In the genomic region with DNA sequence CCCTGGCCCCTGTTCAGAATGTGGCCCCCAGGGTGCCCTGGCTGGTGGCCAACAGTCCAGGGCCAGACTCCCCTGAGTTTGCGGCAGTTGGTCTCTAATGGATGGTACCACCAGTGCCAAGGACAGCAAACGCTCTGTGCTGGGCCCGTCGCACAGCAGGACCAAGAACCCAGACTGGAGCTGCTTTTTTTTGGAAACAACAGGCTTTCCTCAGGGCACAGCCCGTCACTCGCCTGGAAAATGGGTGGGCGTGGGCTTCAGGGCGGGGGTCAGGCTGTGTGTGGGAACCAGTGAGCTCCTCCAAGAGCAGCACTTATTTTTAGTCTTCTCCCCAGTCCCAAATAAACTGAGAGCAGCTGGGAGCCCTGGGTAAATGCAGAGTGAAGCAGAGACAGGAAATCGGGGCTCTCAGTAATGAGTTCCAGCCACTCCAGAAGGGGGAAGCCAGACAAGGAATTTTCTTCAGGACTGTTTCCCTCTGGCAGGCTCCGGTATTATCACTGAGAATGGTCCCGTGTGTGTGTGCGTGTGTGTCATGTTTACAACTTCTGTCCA, we compare ENCODE assay signal across 10 cellular contexts.
DNase-seq lines count a peak whose midpoint lies in the region; ATAC-seq and TF ChIP-seq lines count a peak whose summit lies in the region.
"Had no signal": no experiment of that assay in that cellular context is flagged by ENCODE, and none has a peak within 500 bp of the region (broad histone marks: within the 10 kb centered on the region; RNA-seq: fewer than 3 reads in every experiment).

No MANE protein-coding gene starts in this region.

- CTCF ChIA-PET in A673 (lab: Charles Lee), result interaction anchor here (0.5 kb wide), 1 partner anchor 18 kb away, joined by 3 read pairs; no protein-coding TSS in a partner anchor

- no peaks in the 10 kb centered on the region for H3K36me3 ChIP-seq in A673 (ENCODE audit: insufficient read depth, low read length, poor library complexity, severe bottlenecking)
- H3K36me3 ChIP-seq in Peyer's patch, result no peaks in the 10 kb centered on the region
- no peaks in the 10 kb centered on the region for H3K36me3 ChIP-seq in neuron (ENCODE audit: insufficient read depth, low read length)
- no peaks in the 10 kb centered on the region for H3K36me3 ChIP-seq in MM.1S (replicated peaks; ENCODE audit: insufficient read depth, low read length)
- H3K36me3 ChIP-seq: neutrophil had no signal

- H3K27ac ChIP-seq in A673 (ENCODE audit: low read depth, low read length, poor library complexity, severe bottlenecking) (peak overlapping the region; percentile 70), Peyer's patch (peak overlapping the region; percentile 62 to 96 (median 90)), MM.1S (ENCODE audit: low read length) (no peak overlapping the region)
- H3K27ac ChIP-seq: neutrophil had no signal

- 0 out of 2 replicates have a peak, but pooled peaks cover 9% of the 10 kb centered on the region for H3K79me2 ChIP-seq in MM.1S (ENCODE audit: low read length)

- TF ChIP-seq CTCF in A673 (conservative IDR thresholded peaks at IDR 0.05; ENCODE audit: low read depth, low read length) (no peak), Peyer's patch (IDR thresholded peaks at IDR 0.05) (peak in 2 of 6 experiments; percentile 15 to 20), fibroblast of villous mesenchyme (IDR thresholded peaks at IDR 0.05; ENCODE audit: insufficient read depth, low read depth, low read length) (no peak), MM.1S (IDR thresholded peaks at IDR 0.05; ENCODE audit: low read length) (no peak)

- H3K4me1 ChIP-seq in A673 (ENCODE audit: insufficient read depth, low read length, poor library complexity, severe bottlenecking) (peaks cover 34% of the 10 kb centered on the region), Peyer's patch (peaks cover 0 to 84% (median 8%) of the 10 kb centered on the region in 4 donors), neuron (ENCODE audit: insufficient read depth, low read length) (peaks cover 21% of the 10 kb centered on the region), MM.1S (ENCODE audit: low read length) (peaks cover 32% of the 10 kb centered on the region)

- no TSS peak for BruUV-seq in A673 (replicated peaks; lab: Mats Ljungman, UMichigan)

- H3F3A ChIP-seq in MM.1S (ENCODE audit: insufficient read depth, low read length), result peaks cover 13% of the 10 kb centered on the region

- H4K20me1 ChIP-seq in MM.1S (ENCODE audit: insufficient read depth, low read length), result no peaks in the 10 kb centered on the region

- no peak overlapping the region for H3K9ac ChIP-seq in MM.1S (ENCODE audit: low read length)

- no peak for ATAC-seq in HG02678 (IDR thresholded peaks at IDR 0.05; ENCODE audit: unreplicated experiment)

- POLR2A ChIA-PET in A673 (lab: Charles Lee; ENCODE audit: low non-redundant PET), result no interaction called here

- H3K9me2 ChIP-seq in MM.1S (replicated peaks; ENCODE audit: insufficient read depth, low read length), result no peaks in the 10 kb centered on the region

- H3K4me2 ChIP-seq in MM.1S (ENCODE audit: low read depth, low read length), result no peak overlapping the region

- H3K27me3 ChIP-seq in A673 (replicated peaks; ENCODE audit: insufficient read depth, low read depth, low read length, poor library complexity) (no peaks in the 10 kb centered on the region), Peyer's patch (no peaks in the 10 kb centered on the region), neuron (ENCODE audit: insufficient read depth, low read length) (no peaks in the 10 kb centered on the region), MM.1S (replicated peaks; ENCODE audit: insufficient read depth, low read length) (no peaks in the 10 kb centered on the region)

- intact Hi-C loops in A673 (cut with micrococcal nuclease; ENCODE audit: unreplicated experiment), result loop anchor here (10.0 kb wide), 1 partner anchor 222 kb away; no protein-coding TSS in a partner anchor

- H2AFZ ChIP-seq in neuron (ENCODE audit: low read depth, low read length) (peak overlapping the region; percentile 79), MM.1S (ENCODE audit: low read length) (no peak overlapping the region)

- no peak for TF ChIP-seq POLR2A in Peyer's patch (IDR thresholded peaks at IDR 0.05)

- no peak overlapping the region for H3K4me3 ChIP-seq in A673 (ENCODE audit: low read depth, low read length, poor library complexity, severe bottlenecking)
- H3K4me3 ChIP-seq in Peyer's patch, result peak overlapping the region in 3 of 4 donors; percentile 0 to 58 (median 53)
- peak overlapping the region; percentile 29 for H3K4me3 ChIP-seq in fibroblast of villous mesenchyme (ENCODE audit: low read depth, low read length)
- H3K4me3 ChIP-seq in neuron (ENCODE audit: low read length), result no peak overlapping the region
- no peak overlapping the region for H3K4me3 ChIP-seq in MM.1S (ENCODE audit: low read length)

- peak; percentile 19 for DNase-seq in A673 (ENCODE audit: low spot score)
- DNase-seq in Peyer's patch, result no peak
- peak; percentile 60 for DNase-seq in fibroblast of villous mesenchyme (ENCODE audit: low read depth)
- no peak for DNase-seq in MM.1S
- DNase-seq in hepatic stellate cell (ENCODE audit: low spot score), result no peak
- no peak for DNase-seq in NCI-H524 treated with DMSO at 0.1 percent for 48 hours (lab: John Stamatoyannopoulos, UW)
- DNase-seq: DMS153 had no signal

- H3K9me3 ChIP-seq in A673 (ENCODE audit: low read depth, low read length, poor library complexity, severe bottlenecking) (no peaks in the 10 kb centered on the region), Peyer's patch (no peaks in the 10 kb centered on the region), neuron (ENCODE audit: low read length) (no peaks in the 10 kb centered on the region), MM.1S (replicated peaks; ENCODE audit: insufficient read depth, low read length) (no peaks in the 10 kb centered on the region)
- H3K9me3 ChIP-seq: neutrophil had no signal

Comparison
In these comparisons a context has a peak if more than half of its experiments do, and no peak if none do; other contexts are left out.
1. DNase-seq: peak in A673 (single experiment) and fibroblast of villous mesenchyme (single experiment); none in Peyer's patch (0 of 3), MM.1S (single experiment), hepatic stellate cell (single experiment) and NCI-H524 treated with DMSO at 0.1 percent for 48 hours (single experiment).
2. H3K4me3 ChIP-seq: peak in Peyer's patch (3 of 4) and fibroblast of villous mesenchyme (single experiment); none in A673 (single experiment), neuron (single experiment) and MM.1S (single experiment).